In genomic region chr6:43903739-43904290, GRCh38 we compare ENCODE assay signal across 18 cellular contexts.
DNase-seq lines count a peak whose midpoint lies in the region; ATAC-seq and TF ChIP-seq lines count a peak whose summit lies in the region.
"Had no signal": no experiment of that assay in that cellular context is flagged by ENCODE, and none has a peak within 500 bp of the region (broad histone marks: within the 10 kb centered on the region; RNA-seq: fewer than 3 reads in every experiment).

No MANE protein-coding gene starts in this region.

- H3K36me3 ChIP-seq in BE2C = no peaks in the 10 kb centered on the region
- H3K36me3 ChIP-seq: BLaER1 treated with 17β-estradiol and CSF1 and Interleukin-3, amounts not matched to agents 10 nM and 100 nM; HAP-1 had no signal

- no peaks in the 10 kb centered on the region; the same call in 1 of the 2 replicates for H3K9me3 ChIP-seq in BE2C
- H3K9me3 ChIP-seq: HAP-1 had no signal

- H3K9me3 Mint-ChIP-seq in nephron = no peaks in the 10 kb centered on the region
- H3K9me3 Mint-ChIP-seq in activated naive CD8-positive, alpha-beta T cell treated with anti-CD3 and anti-CD28 coated beads, Interleukin-2, amount 50 U/mL, for 24 hours = no peaks in the 10 kb centered on the region

- no peak overlapping the region for H3K4me3 Mint-ChIP-seq in nephron
- no peak overlapping the region for H3K4me3 Mint-ChIP-seq in activated naive CD8-positive, alpha-beta T cell treated with anti-CD3 and anti-CD28 coated beads, Interleukin-2, amount 50 U/mL, for 24 hours
- H3K4me3 Mint-ChIP-seq: CD4-positive, CD25-positive, alpha-beta regulatory T cell had no signal

- no peaks in the 10 kb centered on the region for H3K36me3 Mint-ChIP-seq in nephron (ENCODE audit: low read depth)
- no peaks in the 10 kb centered on the region for H3K36me3 Mint-ChIP-seq in activated naive CD8-positive, alpha-beta T cell treated with anti-CD3 and anti-CD28 coated beads, Interleukin-2, amount 50 U/mL, for 24 hours (ENCODE audit: low read depth)
- H3K36me3 Mint-ChIP-seq: CD4-positive, CD25-positive, alpha-beta regulatory T cell had no signal

- H3K4me1 Mint-ChIP-seq in nephron = peaks cover 29% of the 10 kb centered on the region
- H3K4me1 Mint-ChIP-seq in activated naive CD8-positive, alpha-beta T cell treated with anti-CD3 and anti-CD28 coated beads, Interleukin-2, amount 50 U/mL, for 24 hours = peaks cover 2% of the 10 kb centered on the region
- H3K4me1 Mint-ChIP-seq: CD4-positive, CD25-positive, alpha-beta regulatory T cell had no signal

- peak; percentile 57; the same call in 1 of the 3 replicates for ATAC-seq in SK-N-SH treated with all-trans-retinoic acid at 6 μM for 48 hours
- no peak for ATAC-seq in activated CD4-positive, CD25-positive, alpha-beta regulatory T cell treated with anti-CD3 and anti-CD28 coated beads, Interleukin-2, amount 50 U/mL, for 24 hours
- ATAC-seq in activated naive CD8-positive, alpha-beta T cell treated with anti-CD3 and anti-CD28 coated beads, Interleukin-2, amount 50 U/mL, for 24 hours = no peak

- H3K27ac Mint-ChIP-seq in nephron = peak overlapping the region in 2 of 3 experiments; percentile 49 to 54
- no peak overlapping the region for H3K27ac Mint-ChIP-seq in activated naive CD8-positive, alpha-beta T cell treated with anti-CD3 and anti-CD28 coated beads, Interleukin-2, amount 50 U/mL, for 24 hours
- H3K27ac Mint-ChIP-seq: CD4-positive, CD25-positive, alpha-beta regulatory T cell had no signal

- no peaks in the 10 kb centered on the region for H3K27me3 ChIP-seq in BE2C
- H3K27me3 ChIP-seq: BLaER1 treated with 17β-estradiol and CSF1 and Interleukin-3, amounts not matched to agents 10 nM and 100 nM had no signal

- no peak overlapping the region for H3K4me3 ChIP-seq in BE2C (ENCODE audit: low read depth, low read length)
- H3K4me3 ChIP-seq: BLaER1 treated with 17β-estradiol and CSF1 and Interleukin-3, amounts not matched to agents 10 nM and 100 nM; HAP-1 had no signal

- TF ChIP-seq CTCF in BE2C (IDR thresholded peaks at IDR 0.05; ENCODE audit: low read depth, low read length) (no peak), nephron (IDR thresholded peaks at IDR 0.05; ENCODE audit: unreplicated experiment in 3 of 3) (no peak)

- peaks cover 25% of the 10 kb centered on the region for H3K4me1 ChIP-seq in BE2C

- DNase-seq in DMS53 (lab: John Stamatoyannopoulos, UW) = peak; percentile 55
- DNase-seq in DMS53 treated with DMSO at 0.1 percent for 48 hours (lab: John Stamatoyannopoulos, UW; ENCODE audit: unreplicated experiment) = no peak
- DNase-seq in BE2C = peak; percentile 75
- no peak for DNase-seq in T1000 (lab: John Stamatoyannopoulos, UW)
- DNase-seq in activated naive CD8-positive, alpha-beta T cell treated with anti-CD3 and anti-CD28 coated beads, Interleukin-2, amount 50 U/mL, for 24 hours = no peak
- DNase-seq: AML-193; Calu3; CD4-positive, CD25-positive, alpha-beta regulatory T cell; DMS 273 treated with DMSO at 0.1 percent for 48 hours; DMS79 treated with DMSO at 0.1 percent for 48 hours; GDM1; GOT3; KBM-7 had no signal

- H3K27me3 Mint-ChIP-seq in nephron (ENCODE audit: low read depth) = peaks cover 41% of the 10 kb centered on the region
- H3K27me3 Mint-ChIP-seq in activated naive CD8-positive, alpha-beta T cell treated with anti-CD3 and anti-CD28 coated beads, Interleukin-2, amount 50 U/mL, for 24 hours = no peaks in the 10 kb centered on the region

TF ChIP-seq in SK-N-SH treated with all-trans-retinoic acid at 6 μM for 48 hours, 23 proteins besides CTCF, POLR2A, EP300 and RAD21:
- TF ChIP-seq ZC3H10 (CRISPR knock-in tag; IDR thresholded peaks at IDR 0.05) (no peak), BACH2 (CRISPR knock-in tag; IDR thresholded peaks at IDR 0.05; ENCODE audit: borderline replicate concordance) (no peak), ZFP30 (CRISPR knock-in tag; IDR thresholded peaks at IDR 0.05) (no peak), TSHZ2 (CRISPR knock-in tag; IDR thresholded peaks at IDR 0.05) (peak; percentile 52; the same call in 1 of the 2 replicates), TCF4 (CRISPR knock-in tag; IDR thresholded peaks at IDR 0.05; ENCODE audit: borderline replicate concordance) (peak; percentile 53; the same call in 1 of the 2 replicates)

Comparison
In these comparisons a context has a peak if more than half of its experiments do, and no peak if none do; other contexts are left out.
1. DNase-seq: peak in DMS53 (single experiment) and BE2C (single experiment); none in DMS53 treated with DMSO at 0.1 percent for 48 hours (single experiment), T1000 (single experiment) and activated naive CD8-positive, alpha-beta T cell treated with anti-CD3 and anti-CD28 coated beads, Interleukin-2, amount 50 U/mL, for 24 hours (single experiment).